Comparison of ENCODE assay signal across 24 cellular contexts in the genomic region with DNA sequence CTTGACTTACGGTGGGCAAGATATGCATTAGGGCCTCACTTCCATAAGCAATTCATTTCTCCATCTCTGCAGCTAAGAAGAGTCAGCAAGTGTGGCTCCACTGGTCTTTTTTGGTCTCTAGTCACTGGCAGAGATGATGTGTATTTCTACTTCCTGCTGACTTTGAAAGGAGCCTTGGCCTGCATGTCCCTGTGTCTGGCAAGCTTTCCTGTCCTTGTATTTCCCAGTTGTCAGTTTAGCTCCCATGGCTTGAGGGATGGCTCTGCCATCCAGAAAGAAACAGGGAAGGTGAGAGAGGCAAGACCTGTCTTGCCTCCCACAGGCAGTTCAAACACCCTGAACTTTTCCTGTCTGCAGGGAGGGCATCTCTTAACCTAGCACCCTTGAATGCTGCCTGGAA.
DNase-seq lines count a peak whose midpoint lies in the region; ATAC-seq and TF ChIP-seq lines count a peak whose summit lies in the region.
"Had no signal": no experiment of that assay in that cellular context is flagged by ENCODE, and none has a peak within 500 bp of the region (broad histone marks: within the 10 kb centered on the region; RNA-seq: fewer than 3 reads in every experiment).

No MANE protein-coding gene starts in this region.

- H3K27me3 Mint-ChIP-seq in GM23338 (ENCODE audit: insufficient read depth, low read depth, poor library complexity): no peaks in the 10 kb centered on the region
- H3K27me3 Mint-ChIP-seq in activated naive CD4-positive, alpha-beta T cell treated with anti-CD3 and anti-CD28 coated beads for 36 hours (ENCODE audit: low read depth): no peaks in the 10 kb centered on the region
- H3K27me3 Mint-ChIP-seq: B cell had no signal

- H3K9ac ChIP-seq in BLaER1 (no peak overlapping the region), smooth muscle cell (ENCODE audit: low read depth) (no peak overlapping the region)

- H3K9me3 ChIP-seq in BLaER1 (no peaks in the 10 kb centered on the region), neutrophil (no peaks in the 10 kb centered on the region), smooth muscle cell (replicated peaks; ENCODE audit: low read depth) (no peaks in the 10 kb centered on the region)
- H3K9me3 ChIP-seq: A549 had no signal

- no peaks in the 10 kb centered on the region for H3K9me3 Mint-ChIP-seq in GM23338
- no peaks in the 10 kb centered on the region for H3K9me3 Mint-ChIP-seq in activated naive CD4-positive, alpha-beta T cell treated with anti-CD3 and anti-CD28 coated beads for 36 hours

- H3K4me2 ChIP-seq in BLaER1: peak overlapping the region; percentile 49
- no peak overlapping the region for H3K4me2 ChIP-seq in GM23338
- no peak overlapping the region for H3K4me2 ChIP-seq in smooth muscle cell
- H3K4me2 ChIP-seq: A549 had no signal

- intact Hi-C loops in left ventricle myocardium superior (cut with micrococcal nuclease): no loop called here
- intact Hi-C loops in activated naive CD4-positive, alpha-beta T cell treated with anti-CD3 and anti-CD28 coated beads for 36 hours (cut with micrococcal nuclease): no loop called here

- ATAC-seq in GM23338 (no peak), left ventricle myocardium superior (peak; percentile 43)
- ATAC-seq: A549, Panc1 had no signal

- H3K79me2 ChIP-seq in GM23338 (replicated peaks; ENCODE audit: insufficient read depth): no peaks in the 10 kb centered on the region
- no peaks in the 10 kb centered on the region for H3K79me2 ChIP-seq in smooth muscle cell (ENCODE audit: low read depth)

- H3F3A ChIP-seq in GM23338 (replicated peaks; ENCODE audit: low read depth) (no peaks in the 10 kb centered on the region), smooth muscle cell (ENCODE audit: low read depth) (peaks cover 4% of the 10 kb centered on the region)

- peak overlapping the region; percentile 78 for H2AFZ ChIP-seq in GM23338
- no peak overlapping the region for H2AFZ ChIP-seq in smooth muscle cell (ENCODE audit: low read depth)

- CTCF ChIA-PET in activated naive CD4-positive, alpha-beta T cell treated with anti-CD3 and anti-CD28 coated beads for 36 hours (lab: Charles Lee): no interaction called here

- H3K36me3 ChIP-seq in BLaER1: no peaks in the 10 kb centered on the region
- H3K36me3 ChIP-seq in GM23338 (ENCODE audit: insufficient read depth): no peaks in the 10 kb centered on the region
- H3K36me3 ChIP-seq in neutrophil: no peaks in the 10 kb centered on the region
- H3K36me3 ChIP-seq in smooth muscle cell (ENCODE audit: low read depth): no peaks in the 10 kb centered on the region

- peaks cover 16% of the 10 kb centered on the region for H3K4me1 Mint-ChIP-seq in GM23338
- H3K4me1 Mint-ChIP-seq in activated naive CD4-positive, alpha-beta T cell treated with anti-CD3 and anti-CD28 coated beads for 36 hours (ENCODE audit: low read depth): no peaks in the 10 kb centered on the region
- H3K4me1 Mint-ChIP-seq: B cell had no signal

- TF ChIP-seq CTCF in GM23338 (conservative IDR thresholded peaks at IDR 0.05; ENCODE audit: low read depth in 2 of 2) (no peak), neutrophil (IDR thresholded peaks at IDR 0.05) (no peak), smooth muscle cell (IDR thresholded peaks at IDR 0.05; ENCODE audit: borderline replicate concordance, insufficient read depth, poor library complexity, severe bottlenecking) (no peak)

- H3K36me3 Mint-ChIP-seq in GM23338 (ENCODE audit: low read depth): no peaks in the 10 kb centered on the region
- H3K36me3 Mint-ChIP-seq in activated naive CD4-positive, alpha-beta T cell treated with anti-CD3 and anti-CD28 coated beads for 36 hours (ENCODE audit: low read depth): no peaks in the 10 kb centered on the region

- no peak overlapping the region for H3K27ac Mint-ChIP-seq in GM23338
- no peak overlapping the region for H3K27ac Mint-ChIP-seq in activated naive CD4-positive, alpha-beta T cell treated with anti-CD3 and anti-CD28 coated beads for 36 hours
- H3K27ac Mint-ChIP-seq: B cell had no signal

- H4K20me1 ChIP-seq in BLaER1 (no peaks in the 10 kb centered on the region), GM23338 (replicated peaks; ENCODE audit: insufficient read depth) (no peaks in the 10 kb centered on the region), smooth muscle cell (ENCODE audit: low read depth) (no peaks in the 10 kb centered on the region)

- H3K27me3 ChIP-seq in BLaER1 (no peaks in the 10 kb centered on the region), GM23338 (ENCODE audit: insufficient read depth) (no peaks in the 10 kb centered on the region), neutrophil (no peaks in the 10 kb centered on the region), smooth muscle cell (ENCODE audit: low read depth) (no peaks in the 10 kb centered on the region)

- H3K9me2 ChIP-seq in GM23338 (ENCODE audit: insufficient read depth): peaks cover 9% of the 10 kb centered on the region; the same call in 1 of the 2 replicates

- H3K27ac ChIP-seq in BLaER1: peak overlapping the region; percentile 12; the same call in 1 of the 2 replicates
- H3K27ac ChIP-seq in GM23338 (ENCODE audit: low read depth): no peak overlapping the region
- H3K27ac ChIP-seq in neutrophil: peak overlapping the region; percentile 75
- no peak overlapping the region for H3K27ac ChIP-seq in smooth muscle cell (ENCODE audit: low read depth)
- H3K27ac ChIP-seq: A549, RWPE1, SK-N-MC had no signal

- peaks cover 20% of the 10 kb centered on the region for H3K4me1 ChIP-seq in BLaER1
- H3K4me1 ChIP-seq in GM23338 (ENCODE audit: insufficient read depth): peaks cover 10% of the 10 kb centered on the region
- H3K4me1 ChIP-seq in neutrophil (ENCODE audit: control insufficient read depth in 1 of 2, insufficient read depth in 1 of 2, low read depth in 1 of 2, low read length in 1 of 2): peaks cover 12 to 28% of the 10 kb centered on the region in 2 experiments
- H3K4me1 ChIP-seq in smooth muscle cell (ENCODE audit: low read depth): no peaks in the 10 kb centered on the region
- H3K4me1 ChIP-seq: A549 had no signal

- DNase-seq in GM23338 (ENCODE audit: low spot score) (no peak), left ventricle myocardium superior (no peak), DMS114 treated with DMSO at 0.1 percent for 48 hours (lab: John Stamatoyannopoulos, UW; ENCODE audit: unreplicated experiment) (no peak), smooth muscle cell (lab: John Stamatoyannopoulos, UW; ENCODE audit: unreplicated experiment) (no peak), NOMO-1 (lab: John Stamatoyannopoulos, UW; ENCODE audit: unreplicated experiment in 2 of 2) (no peak)
- DNase-seq in activated naive CD4-positive, alpha-beta T cell treated with anti-CD3 and anti-CD28 coated beads for 36 hours: no peak
- DNase-seq: Calu3, DMS153, DND-41, Karpas-422, NCI-H1092, NCI-H1417 treated with DMSO at 0.1 percent for 48 hours, NCI-H1694 treated with DMSO at 0.1 percent for 48 hours, NCI-H2081, NCI-H2227 treated with DMSO at 0.1 percent for 48 hours, NCI-H526 treated with DMSO at 0.1 percent for 48 hours, SIG-M5 had no signal

- H3K4me3 ChIP-seq in BLaER1: no peak overlapping the region
- H3K4me3 ChIP-seq in GM23338: no peak overlapping the region
- H3K4me3 ChIP-seq in neutrophil (ENCODE audit: low read depth in 1 of 2, low read length in 1 of 2): no peak overlapping the region
- no peak overlapping the region for H3K4me3 ChIP-seq in smooth muscle cell
- H3K4me3 ChIP-seq: A549, SK-N-MC had no signal

- H3K4me3 Mint-ChIP-seq in GM23338: no peak overlapping the region
- H3K4me3 Mint-ChIP-seq in activated naive CD4-positive, alpha-beta T cell treated with anti-CD3 and anti-CD28 coated beads for 36 hours: no peak overlapping the region
- H3K4me3 Mint-ChIP-seq: B cell had no signal

- 100% methylated on average over 1 of the region's 1 CpG for whole genome bisulfite sequencing in smooth muscle cell (ENCODE audit: low lambda C conversion rate)

TF ChIP-seq in GM23338, 12 proteins besides CTCF, POLR2A, EP300 and RAD21:
- no peak for TF ChIP-seq ZNF331 (CRISPR knock-in tag; IDR thresholded peaks at IDR 0.05; ENCODE audit: low read depth)
- no peak for TF ChIP-seq NANOG (IDR thresholded peaks at IDR 0.05; ENCODE audit: borderline replicate concordance)
- TF ChIP-seq, protein P1, sequence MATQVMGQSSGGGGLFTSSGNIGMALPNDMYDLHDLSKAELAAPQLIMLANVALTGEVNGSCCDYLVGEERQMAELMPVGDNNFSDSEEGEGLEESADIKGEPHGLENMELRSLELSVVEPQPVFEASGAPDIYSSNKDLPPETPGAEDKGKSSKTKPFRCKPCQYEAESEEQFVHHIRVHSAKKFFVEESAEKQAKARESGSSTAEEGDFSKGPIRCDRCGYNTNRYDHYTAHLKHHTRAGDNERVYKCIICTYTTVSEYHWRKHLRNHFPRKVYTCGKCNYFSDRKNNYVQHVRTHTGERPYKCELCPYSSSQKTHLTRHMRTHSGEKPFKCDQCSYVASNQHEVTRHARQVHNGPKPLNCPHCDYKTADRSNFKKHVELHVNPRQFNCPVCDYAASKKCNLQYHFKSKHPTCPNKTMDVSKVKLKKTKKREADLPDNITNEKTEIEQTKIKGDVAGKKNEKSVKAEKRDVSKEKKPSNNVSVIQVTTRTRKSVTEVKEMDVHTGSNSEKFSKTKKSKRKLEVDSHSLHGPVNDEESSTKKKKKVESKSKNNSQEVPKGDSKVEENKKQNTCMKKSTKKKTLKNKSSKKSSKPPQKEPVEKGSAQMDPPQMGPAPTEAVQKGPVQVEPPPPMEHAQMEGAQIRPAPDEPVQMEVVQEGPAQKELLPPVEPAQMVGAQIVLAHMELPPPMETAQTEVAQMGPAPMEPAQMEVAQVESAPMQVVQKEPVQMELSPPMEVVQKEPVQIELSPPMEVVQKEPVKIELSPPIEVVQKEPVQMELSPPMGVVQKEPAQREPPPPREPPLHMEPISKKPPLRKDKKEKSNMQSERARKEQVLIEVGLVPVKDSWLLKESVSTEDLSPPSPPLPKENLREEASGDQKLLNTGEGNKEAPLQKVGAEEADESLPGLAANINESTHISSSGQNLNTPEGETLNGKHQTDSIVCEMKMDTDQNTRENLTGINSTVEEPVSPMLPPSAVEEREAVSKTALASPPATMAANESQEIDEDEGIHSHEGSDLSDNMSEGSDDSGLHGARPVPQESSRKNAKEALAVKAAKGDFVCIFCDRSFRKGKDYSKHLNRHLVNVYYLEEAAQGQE (IDR thresholded peaks at IDR 0.05; ENCODE audit: unreplicated experiment): no peak

Comparison
In these comparisons a context has a peak if more than half of its experiments do, and no peak if none do; other contexts are left out.
1. H3K27ac ChIP-seq: peak in BLaER1 (single experiment) and neutrophil (single experiment); none in GM23338 (single experiment) and smooth muscle cell (single experiment).